ENCODE assay signal across 16 cellular contexts in the genomic region with DNA sequence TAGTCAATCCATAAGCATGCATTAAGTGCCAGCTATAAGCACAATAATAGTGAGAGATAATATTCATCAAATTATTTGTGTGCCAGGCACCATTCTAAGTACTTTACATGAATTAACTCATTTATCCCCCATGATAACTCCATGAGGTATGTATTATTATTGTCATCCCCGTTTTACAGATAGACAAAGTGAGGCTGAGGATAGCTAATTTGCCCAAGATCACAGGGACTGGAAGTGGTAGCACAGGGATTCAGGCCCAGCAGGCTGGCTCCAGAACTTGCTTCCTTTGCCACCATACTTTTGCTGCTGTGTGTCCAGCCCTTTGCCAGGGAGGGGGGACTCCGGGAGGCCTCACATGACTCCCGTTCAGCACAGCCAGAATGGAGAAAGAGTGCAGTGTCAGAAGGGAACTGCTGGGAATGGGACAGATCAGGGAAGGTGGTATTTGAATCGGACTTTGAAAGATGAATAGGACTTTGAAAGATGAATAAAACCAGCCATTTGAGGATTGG.
DNase-seq lines count a peak whose midpoint lies in the region; ATAC-seq, FAIRE-seq and TF ChIP-seq lines count a peak whose summit lies in the region.
"Had no signal": no experiment of that assay in that cellular context is flagged by ENCODE, and none has a peak within 500 bp of the region (broad histone marks: within the 10 kb centered on the region; RNA-seq: fewer than 3 reads in every experiment).

No MANE protein-coding gene starts in this region.

- H3K79me2 ChIP-seq in HepG2 (ENCODE audit: insufficient read depth, low read length), result no peaks in the 10 kb centered on the region

- no peaks in the 10 kb centered on the region for H3K9me3 Mint-ChIP-seq in activated T-helper 17 cell treated with anti-CD3 and anti-CD28 coated beads, Interleukin-2, amount 50 U/mL, for 72 hours
- no peaks in the 10 kb centered on the region for H3K9me3 Mint-ChIP-seq in osteocyte (ENCODE audit: unreplicated experiment)
- H3K9me3 Mint-ChIP-seq: CD8-positive, alpha-beta T cell had no signal

- no peaks in the 10 kb centered on the region; a peak in 1 of 5 replicates for H3K36me3 ChIP-seq in HepG2 (replicated peaks in 1 of 2; ENCODE audit: control insufficient read depth in 1 of 2, insufficient read depth in 2 of 2, low read length in 2 of 2)
- no peaks in the 10 kb centered on the region for H3K36me3 ChIP-seq in right lobe of liver
- H3K36me3 ChIP-seq: BLaER1 treated with 17β-estradiol and CSF1 and Interleukin-3, amounts not matched to agents 10 nM and 100 nM had no signal

- ATAC-seq in HepG2, result no peak
- no peak for ATAC-seq in right lobe of liver
- ATAC-seq in activated T-helper 17 cell treated with anti-CD3 and anti-CD28 coated beads, Interleukin-2, amount 50 U/mL, for 72 hours (replicated peaks), result no peak
- ATAC-seq: CD8-positive, alpha-beta T cell; GM23338 had no signal

- intact Hi-C loops in HepG2 (cut with micrococcal nuclease; ENCODE audit: unreplicated experiment), result no loop called here
- intact Hi-C loops in right lobe of liver (cut with DNase I), result no loop called here

- CTCF ChIA-PET in HepG2 (lab: Yijun Ruan, JAX; ENCODE audit: low intra/inter-chr PET ratio, low total read pairs), result no interaction called here

- H4K20me1 ChIP-seq in HepG2 (ENCODE audit: insufficient read depth, low read length), result no peaks in the 10 kb centered on the region

- BruUV-seq in HepG2 (replicated peaks; lab: Mats Ljungman, UMichigan), result no TSS peak

- no peak for TF ChIP-seq RAD21 in HepG2 (CRISPR knock-in tag; IDR thresholded peaks at IDR 0.05)

- no peaks in the 10 kb centered on the region for H3K27me3 ChIP-seq in HepG2 (ENCODE audit: control insufficient read depth in 1 of 2, insufficient read depth in 2 of 2, low read length in 2 of 2)
- no peaks in the 10 kb centered on the region for H3K27me3 ChIP-seq in right lobe of liver
- H3K27me3 ChIP-seq: BLaER1 treated with 17β-estradiol and CSF1 and Interleukin-3, amounts not matched to agents 10 nM and 100 nM had no signal

- H3K4me1 ChIP-seq in HepG2 (ENCODE audit: insufficient read depth, low read length) (peaks cover 37% of the 10 kb centered on the region), right lobe of liver (no peaks in the 10 kb centered on the region)

- H3K27ac ChIP-seq in HepG2 (ENCODE audit: extremely low read length, insufficient read depth, low read length) (peak overlapping the region; percentile 50), right lobe of liver (no peak overlapping the region)
- H3K27ac ChIP-seq: BLaER1 treated with 17β-estradiol and CSF1 and Interleukin-3, amounts not matched to agents 10 nM and 100 nM; HL-60 had no signal

- TF ChIP-seq POLR2A in HepG2 (IDR thresholded peaks at IDR 0.05; ENCODE audit: insufficient read depth in 1 of 2, low read depth in 2 of 2, low read length in 2 of 2) (no peak), right lobe of liver (IDR thresholded peaks at IDR 0.05) (no peak)

- no peak overlapping the region for H3K4me3 Mint-ChIP-seq in activated T-helper 17 cell treated with anti-CD3 and anti-CD28 coated beads, Interleukin-2, amount 50 U/mL, for 72 hours
- H3K4me3 Mint-ChIP-seq in osteocyte (ENCODE audit: unreplicated experiment), result no peak overlapping the region
- H3K4me3 Mint-ChIP-seq: B cell; CD8-positive, alpha-beta T cell; GM23338 had no signal

- FAIRE-seq in HepG2 (lab: Jason Lieb, UNC), result no peak
- FAIRE-seq: H54 had no signal

- H3K9ac ChIP-seq in HepG2 (ENCODE audit: insufficient read depth, low read depth, low read length), result no peak overlapping the region
- H3K9ac ChIP-seq: BLaER1 treated with 17β-estradiol and CSF1 and Interleukin-3, amounts not matched to agents 10 nM and 100 nM had no signal

- H2AFZ ChIP-seq in HepG2 (ENCODE audit: low read length), result no peak overlapping the region
- H2AFZ ChIP-seq: GM23338 had no signal

- no peak for TF ChIP-seq EP300 in HepG2 (IDR thresholded peaks at IDR 0.05; ENCODE audit: low read depth in 2 of 2, low read length in 2 of 2)
- TF ChIP-seq EP300 in HepG2 (CRISPR knock-in tag; IDR thresholded peaks at IDR 0.05; ENCODE audit: borderline replicate concordance), result no peak

- H3K36me3 Mint-ChIP-seq in activated T-helper 17 cell treated with anti-CD3 and anti-CD28 coated beads, Interleukin-2, amount 50 U/mL, for 72 hours (ENCODE audit: low read depth), result no peaks in the 10 kb centered on the region
- H3K36me3 Mint-ChIP-seq in osteocyte (ENCODE audit: unreplicated experiment), result no peaks in the 10 kb centered on the region

- no peaks in the 10 kb centered on the region for H3K27me3 Mint-ChIP-seq in activated T-helper 17 cell treated with anti-CD3 and anti-CD28 coated beads, Interleukin-2, amount 50 U/mL, for 72 hours
- peaks cover 3% of the 10 kb centered on the region for H3K27me3 Mint-ChIP-seq in osteocyte (ENCODE audit: unreplicated experiment)

- 52% methylated on average over 4 of the region's 4 CpGs for WGBS in HepG2 (ENCODE audit: low lambda C conversion rate)
- WGBS in right lobe of liver (ENCODE audit: insufficient coverage, low coverage, low lambda C conversion rate, missing lambda C conversion rate), result 63% methylated on average over 2 of the region's 4 CpGs

- in situ Hi-C loops in HepG2 (cut with HindIII; ENCODE audit: extremely low pct_ligation_motif_present, low pct_unique_long_range_greater_than_20kb), result no loop called here

- H3K4me3 ChIP-seq in HepG2 (replicated peaks in 1 of 3; ENCODE audit: insufficient read depth in 1 of 3, low read depth in 2 of 3, low read length in 3 of 3) (no peak overlapping the region), right lobe of liver (no peak overlapping the region)
- H3K4me3 ChIP-seq: BLaER1 treated with 17β-estradiol and CSF1 and Interleukin-3, amounts not matched to agents 10 nM and 100 nM; GM23338 had no signal

- DNase-seq in HepG2 (ENCODE audit: low spot score) (no peak), right lobe of liver (no peak), osteocyte (ENCODE audit: extremely low spot score, unreplicated experiment) (peak; percentile 59), SHP77 (lab: John Stamatoyannopoulos, UW) (no peak), NCI-H187 treated with DMSO at 0.1 percent for 48 hours (lab: John Stamatoyannopoulos, UW) (no peak)
- no peak for DNase-seq in activated CD4-positive, alpha-beta T cell treated with anti-CD3 and anti-CD28 coated beads, Interleukin-2, amount 50 U/mL, for 1 hour
- DNase-seq: Calu3, GF-D8, HCEC 1CT had no signal

- peak overlapping the region; percentile 68 for H3K27ac Mint-ChIP-seq in activated T-helper 17 cell treated with anti-CD3 and anti-CD28 coated beads, Interleukin-2, amount 50 U/mL, for 72 hours
- no peak overlapping the region for H3K27ac Mint-ChIP-seq in osteocyte (ENCODE audit: unreplicated experiment)
- H3K27ac Mint-ChIP-seq: B cell; CD8-positive, alpha-beta T cell; GM23338 had no signal

- H3K9me3 ChIP-seq in HepG2 (ENCODE audit: low read length) (no peaks in the 10 kb centered on the region), right lobe of liver (no peaks in the 10 kb centered on the region)
- H3K9me3 ChIP-seq: BLaER1 treated with 17β-estradiol and CSF1 and Interleukin-3, amounts not matched to agents 10 nM and 100 nM had no signal

- no peaks in the 10 kb centered on the region for H3K4me1 Mint-ChIP-seq in activated T-helper 17 cell treated with anti-CD3 and anti-CD28 coated beads, Interleukin-2, amount 50 U/mL, for 72 hours
- no peaks in the 10 kb centered on the region for H3K4me1 Mint-ChIP-seq in osteocyte (ENCODE audit: unreplicated experiment)
- H3K4me1 Mint-ChIP-seq: B cell had no signal

- no peak for TF ChIP-seq CTCF in HepG2 (CRISPR knock-in tag; IDR thresholded peaks at IDR 0.05)
- TF ChIP-seq CTCF in right lobe of liver (IDR thresholded peaks at IDR 0.05), result no peak
- no peak for TF ChIP-seq CTCF in osteocyte (IDR thresholded peaks at IDR 0.05)

- POLR2A ChIA-PET in HepG2 (lab: Yijun Ruan, JAX), result no interaction called here

- H3K4me2 ChIP-seq in HepG2 (ENCODE audit: low read depth, low read length), result no peak overlapping the region
- H3K4me2 ChIP-seq: GM23338 had no signal

TF ChIP-seq in HepG2, 621 proteins besides CTCF, POLR2A, EP300 and RAD21:
- TF ChIP-seq ZNF629 (CRISPR knock-in tag; conservative IDR thresholded peaks at IDR 0.05), result peak; percentile 67
- TF ChIP-seq, protein P1, sequence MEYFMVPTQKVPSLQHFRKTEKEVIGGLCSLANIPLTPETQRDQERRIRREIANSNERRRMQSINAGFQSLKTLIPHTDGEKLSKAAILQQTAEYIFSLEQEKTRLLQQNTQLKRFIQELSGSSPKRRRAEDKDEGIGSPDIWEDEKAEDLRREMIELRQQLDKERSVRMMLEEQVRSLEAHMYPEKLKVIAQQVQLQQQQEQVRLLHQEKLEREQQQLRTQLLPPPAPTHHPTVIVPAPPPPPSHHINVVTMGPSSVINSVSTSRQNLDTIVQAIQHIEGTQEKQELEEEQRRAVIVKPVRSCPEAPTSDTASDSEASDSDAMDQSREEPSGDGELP (IDR thresholded peaks at IDR 0.05; ENCODE audit: borderline replicate concordance, low read depth), result no peak
